Comparison of ENCODE assay signal across 8 cellular contexts in genomic region chr10:79404231-79404609, GRCh38.
DNase-seq lines count a peak whose midpoint lies in the region; ATAC-seq and TF ChIP-seq lines count a peak whose summit lies in the region.

No MANE protein-coding gene starts in this region.

- peaks cover 2% of the 10 kb centered on the region for H3K36me3 ChIP-seq in brain microvascular endothelial cell (replicated peaks)

- TF ChIP-seq CTCF in HL-60 (IDR thresholded peaks at IDR 0.05; ENCODE audit: insufficient read depth, low read length) (no peak), brain microvascular endothelial cell (IDR thresholded peaks at IDR 0.05; ENCODE audit: low read depth, low read length, missing control alignments) (no peak)

- H3K27me3 ChIP-seq in HL-60 (ENCODE audit: insufficient read depth, poor library complexity, severe bottlenecking) (no peaks in the 10 kb centered on the region), brain microvascular endothelial cell (replicated peaks) (no peaks in the 10 kb centered on the region)

- ATAC-seq in HG02588 (IDR thresholded peaks at IDR 0.05; ENCODE audit: unreplicated experiment) = no peak

- peak; percentile 43 to 64 for DNase-seq in HL-60 (ENCODE audit: low read depth in 1 of 2, low spot score in 1 of 2)
- no peak for DNase-seq in brain microvascular endothelial cell
- DNase-seq in iPS-NIHi7 (ENCODE audit: extremely low spot score) = peak; percentile 71
- DNase-seq in stromal cell of bone marrow (ENCODE audit: low read depth) = peak; percentile 79
- no peak for DNase-seq in Ammon's horn (ENCODE audit: low spot score)
- no peak for DNase-seq in activated naive CD4-positive, alpha-beta T cell treated with Interleukin-2 at 50 U/mL for 16 hours
- no peak for DNase-seq in HUDEP-2 (lab: John Stamatoyannopoulos, UW; ENCODE audit: unreplicated experiment in 76 of 76)

- H3K27ac ChIP-seq in HL-60 (replicated peaks) = no peak overlapping the region
- H3K27ac ChIP-seq in brain microvascular endothelial cell = peak overlapping the region; percentile 53

- no peak overlapping the region for H3K4me3 ChIP-seq in HL-60 (replicated peaks; ENCODE audit: insufficient read depth, low read length)
- H3K4me3 ChIP-seq in brain microvascular endothelial cell (ENCODE audit: low read depth, low read length) = no peak overlapping the region

- in situ Hi-C loops in brain microvascular endothelial cell (cut with HindIII; ENCODE audit: low pct_ligation_motif_present, low sequenced_read_pairs) = no loop called here

Comparison
In these comparisons a context has a peak if more than half of its experiments do, and no peak if none do; other contexts are left out.
1. DNase-seq: peak in HL-60 (2 of 2), iPS-NIHi7 (single experiment) and stromal cell of bone marrow (single experiment); none in brain microvascular endothelial cell (single experiment), Ammon's horn (single experiment), activated naive CD4-positive, alpha-beta T cell treated with Interleukin-2 at 50 U/mL for 16 hours (single experiment) and HUDEP-2 (0 of 76).